8 cellular contexts compared by ENCODE assay signal in genomic region chr2:14634885-14635871, GRCh38.
A peak's percentile ranks its signal among the peaks of the same experiment; 100 is the strongest.
DNase-seq lines count a peak whose midpoint lies in the region; ATAC-seq and TF ChIP-seq lines count a peak whose summit lies in the region.

No MANE protein-coding gene starts in this region.

- H3K4me1 ChIP-seq in muscle layer of duodenum (ENCODE audit: control insufficient read depth in 1 of 2, insufficient read depth in 2 of 2, low read length in 2 of 2): peaks cover 0 to 42% of the 10 kb centered on the region in 2 donors

- peak overlapping the region; percentile 84 for H3K27ac ChIP-seq in muscle layer of duodenum (ENCODE audit: low read length)

- H3K27me3 ChIP-seq in muscle layer of duodenum (ENCODE audit: low read depth, low read length): peaks cover 13% of the 10 kb centered on the region

- no peaks in the 10 kb centered on the region for H3K36me3 ChIP-seq in muscle layer of duodenum (ENCODE audit: control insufficient read depth in 1 of 2, insufficient read depth in 2 of 2, low read length in 2 of 2)

- TF ChIP-seq CTCF in fibroblast of mammary gland (conservative IDR thresholded peaks at IDR 0.05; ENCODE audit: control insufficient read depth, insufficient read depth, low read depth, low read length): no peak

- H3K9me3 ChIP-seq in muscle layer of duodenum (ENCODE audit: control insufficient read depth in 1 of 2, low read length in 2 of 2): no peaks in the 10 kb centered on the region

- H3K4me3 ChIP-seq in fibroblast of mammary gland (ENCODE audit: control insufficient read depth, low read depth, low read length): peak overlapping the region; percentile 61
- peak overlapping the region; percentile 72 to 80 for H3K4me3 ChIP-seq in muscle layer of duodenum (ENCODE audit: low read depth in 1 of 2, low read length in 2 of 2)

- ATAC-seq in GM21825 (IDR thresholded peaks at IDR 0.05; ENCODE audit: unreplicated experiment) (no peak), HG02852 (IDR thresholded peaks at IDR 0.05; ENCODE audit: unreplicated experiment) (no peak)

- DNase-seq in Ammon's horn (ENCODE audit: low spot score) (peak; percentile 69), HS-5 (ENCODE audit: low read depth) (peak; percentile 33), SHP77 (lab: John Stamatoyannopoulos, UW) (peak; percentile 96 to 97), fibroblast of mammary gland (ENCODE audit: low read depth) (peak; percentile 67), RKO (ENCODE audit: low spot score) (no peak)
